ENCODE assay signal across 8 cellular contexts in the genomic region with DNA sequence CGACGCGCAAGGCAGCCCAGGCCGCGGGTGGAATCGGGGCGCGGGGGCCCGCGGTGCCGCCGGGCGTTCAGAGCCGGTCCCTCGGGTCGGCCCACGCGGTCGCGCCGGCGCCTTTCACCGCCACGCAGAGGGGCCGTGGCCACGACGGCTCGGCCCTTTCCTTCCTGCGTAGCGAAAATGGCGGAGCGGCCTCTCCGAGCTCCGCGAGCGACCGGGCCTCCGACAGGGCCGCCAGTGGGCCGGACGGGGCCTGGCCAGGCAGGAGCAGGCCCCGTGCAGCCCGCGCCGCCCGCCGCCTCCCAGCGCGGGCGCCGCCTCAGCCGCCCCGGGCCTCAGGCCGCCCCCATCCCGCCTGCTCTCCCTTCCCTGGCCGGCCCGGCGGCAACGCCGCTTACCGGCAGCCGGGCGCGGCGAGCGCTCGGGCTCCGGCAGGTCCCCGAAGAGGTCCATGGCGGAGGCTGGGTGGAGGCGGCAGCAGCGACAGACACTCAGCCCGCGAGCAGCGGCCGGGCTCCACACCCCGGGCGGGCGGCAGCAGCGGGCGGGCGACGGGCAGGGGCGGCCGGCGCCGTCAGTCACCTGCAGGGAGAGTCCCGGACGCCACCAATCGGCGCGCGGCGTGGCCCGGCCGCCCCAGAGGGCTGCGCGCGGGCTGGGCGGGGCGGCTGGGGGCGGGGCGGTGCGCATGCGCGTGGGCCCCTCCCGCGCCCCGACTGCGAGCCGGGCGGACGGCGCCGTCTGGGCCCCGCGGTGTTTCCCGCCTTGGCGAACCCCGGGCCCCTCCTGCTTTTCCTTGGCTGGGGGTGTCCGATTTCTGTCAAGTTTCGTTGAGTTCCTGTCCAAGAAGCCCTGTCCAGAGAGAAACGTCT. TPM values are rescaled to one million over a fixed set of nuclear protein-coding genes. Genes with fewer than 3 reads are reported as not detected.
A peak's percentile ranks its signal among the peaks of the same experiment; 100 is the strongest.
DNase-seq lines count a peak whose midpoint lies in the region; ATAC-seq and TF ChIP-seq lines count a peak whose summit lies in the region.

A gene with protein sequence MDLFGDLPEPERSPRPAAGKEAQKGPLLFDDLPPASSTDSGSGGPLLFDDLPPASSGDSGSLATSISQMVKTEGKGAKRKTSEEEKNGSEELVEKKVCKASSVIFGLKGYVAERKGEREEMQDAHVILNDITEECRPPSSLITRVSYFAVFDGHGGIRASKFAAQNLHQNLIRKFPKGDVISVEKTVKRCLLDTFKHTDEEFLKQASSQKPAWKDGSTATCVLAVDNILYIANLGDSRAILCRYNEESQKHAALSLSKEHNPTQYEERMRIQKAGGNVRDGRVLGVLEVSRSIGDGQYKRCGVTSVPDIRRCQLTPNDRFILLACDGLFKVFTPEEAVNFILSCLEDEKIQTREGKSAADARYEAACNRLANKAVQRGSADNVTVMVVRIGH (minus strand): TSS at position 592 of the 869 bp plus-strand sequence. CDS start 142 bp downstream, at position 450.

- no peaks in the 10 kb centered on the region for H3K9me3 ChIP-seq in prostate gland

- intact Hi-C loops in left cardiac atrium (cut with DNase I) (no loop called here), prostate gland (cut with DNase I) (no loop called here)

- peak within 1 kb of the TSS; percentile 85 to 95 for H3K4me3 ChIP-seq in prostate gland

- DNase-seq in GM13977 (ENCODE audit: low spot score) (peak; percentile 100), NCI-H146 treated with DMSO at 0.1 percent for 48 hours (lab: John Stamatoyannopoulos, UW; ENCODE audit: unreplicated experiment) (peak; percentile 77), amniotic epithelial cell (ENCODE audit: low read depth) (peak; percentile 62), left cardiac atrium (peak; percentile 91), prostate gland (ENCODE audit: low spot score) (peak; percentile 88), ureter (ENCODE audit: low spot score) (peak; percentile 90)

- peaks cover 28% of the 10 kb centered on the region for H3K4me1 Mint-ChIP-seq in T-helper 1 cell treated with Interleukin-12 subunit alpha and Interleukin-12 subunit beta and Interleukin-4 antibody, amounts not matched to agents 30 μg/mL and 1 μg/mL, for 36 hours (ENCODE audit: low read depth)

- H3K27me3 Mint-ChIP-seq in T-helper 1 cell treated with Interleukin-12 subunit alpha and Interleukin-12 subunit beta and Interleukin-4 antibody, amounts not matched to agents 30 μg/mL and 1 μg/mL, for 36 hours (ENCODE audit: low read depth): peaks cover 4% of the 10 kb centered on the region

- peaks cover 6% of the 10 kb centered on the region for H3K4me1 ChIP-seq in prostate gland (replicated peaks)

- peak within 1 kb of the TSS; percentile 83 to 93 for H3K27ac ChIP-seq in prostate gland

- no peaks in the 10 kb centered on the region for H3K9me3 Mint-ChIP-seq in T-helper 1 cell treated with Interleukin-12 subunit alpha and Interleukin-12 subunit beta and Interleukin-4 antibody, amounts not matched to agents 30 μg/mL and 1 μg/mL, for 36 hours

- peak within 1 kb of the TSS; percentile 89 for H3K27ac Mint-ChIP-seq in T-helper 1 cell treated with Interleukin-12 subunit alpha and Interleukin-12 subunit beta and Interleukin-4 antibody, amounts not matched to agents 30 μg/mL and 1 μg/mL, for 36 hours

- H3K27me3 ChIP-seq in prostate gland (replicated peaks; ENCODE audit: insufficient read depth): no peaks in the 10 kb centered on the region

- ATAC-seq in HG02840 (IDR thresholded peaks at IDR 0.05; ENCODE audit: low FRiP score, unreplicated experiment): peak; percentile 95
- ATAC-seq in left cardiac atrium: peak; percentile 99

- in situ Hi-C loops in GM13977 (cut with MboI; ENCODE audit: low pct_unique_long_range_greater_than_20kb, low sequenced_read_pairs, unreplicated experiment): no loop called here

- H3K4me3 Mint-ChIP-seq in T-helper 1 cell treated with Interleukin-12 subunit alpha and Interleukin-12 subunit beta and Interleukin-4 antibody, amounts not matched to agents 30 μg/mL and 1 μg/mL, for 36 hours: peak within 1 kb of the TSS; percentile 83

- peaks cover 9% of the 10 kb centered on the region for H3K36me3 Mint-ChIP-seq in T-helper 1 cell treated with Interleukin-12 subunit alpha and Interleukin-12 subunit beta and Interleukin-4 antibody, amounts not matched to agents 30 μg/mL and 1 μg/mL, for 36 hours (ENCODE audit: low read depth)

- no peak for TF ChIP-seq CTCF in GM13977 (IDR thresholded peaks at IDR 0.05; ENCODE audit: extremely low read depth, insufficient read depth, missing control alignments)
- no peak for TF ChIP-seq CTCF in prostate gland (IDR thresholded peaks at IDR 0.05)

- 0% methylated on average over 82 of the region's 123 CpGs for WGBS in prostate gland

- no peaks in the 10 kb centered on the region for H3K36me3 ChIP-seq in prostate gland

- peak; percentile 78 for TF ChIP-seq POLR2A in prostate gland (IDR thresholded peaks at IDR 0.05)

RNA-seq across cellular contexts. Expression of the gene that starts here (rescaled TPM):
- total RNA-seq in left cardiac atrium: 10 to 100 TPM; 23.4 to 27.9 TPM
- 10 to 100 TPM; 33.6 to 41.8 TPM for total RNA-seq in prostate gland
- 67.4 TPM for total RNA-seq in ureter

Comparison
In these comparisons a context has a peak if more than half of its experiments do, and no peak if none do; other contexts are left out.
1. Peak in every context shown above with its lines: DNase-seq, ATAC-seq, H3K4me3 ChIP-seq and H3K27ac ChIP-seq.